In the genomic region with DNA sequence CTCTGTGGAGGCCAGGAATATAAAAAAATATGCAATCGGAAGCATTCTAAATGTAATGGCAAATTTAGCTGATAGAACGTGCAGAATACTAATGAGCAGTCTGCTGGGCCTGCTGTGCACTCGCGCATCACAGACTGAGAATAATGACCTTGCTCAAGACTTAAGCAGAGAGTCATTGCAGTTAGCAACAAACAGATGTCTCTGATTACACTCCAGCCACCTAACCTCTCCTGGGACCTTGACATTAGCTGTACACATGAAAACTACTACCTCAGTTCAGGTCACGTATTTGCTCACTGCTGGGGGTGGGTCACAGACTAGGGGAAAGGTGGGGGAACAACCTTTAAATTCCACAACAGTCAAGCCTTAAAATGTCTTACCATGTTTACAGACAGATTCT, we compare ENCODE assay signal across 21 cellular contexts.
DNase-seq lines count a peak whose midpoint lies in the region; ATAC-seq lines count a peak whose summit lies in the region.
"Had no signal": no experiment of that assay in that cellular context is flagged by ENCODE, and none has a peak within 500 bp of the region (broad histone marks: within the 10 kb centered on the region; RNA-seq: fewer than 3 reads in every experiment).

No MANE protein-coding gene starts in this region.

- H2BK5ac ChIP-seq in mesenchymal stem cell (ENCODE audit: low read depth, low read length, poor library complexity, severe bottlenecking): no peak overlapping the region

- H3K18ac ChIP-seq in mesenchymal stem cell (ENCODE audit: low read depth in 1 of 2, low read length in 2 of 2): no peak overlapping the region

- no peak overlapping the region for H3K14ac ChIP-seq in mesenchymal stem cell (ENCODE audit: low read length in 2 of 2)

- H3K27me3 ChIP-seq in mesenchymal stem cell (ENCODE audit: control insufficient read depth in 1 of 2, insufficient read depth in 1 of 2, low read length in 2 of 2): peaks cover 0 to 7% of the 10 kb centered on the region in 2 experiments
- H3K27me3 ChIP-seq: ascending aorta had no signal

- no peak overlapping the region for H3K23ac ChIP-seq in mesenchymal stem cell (ENCODE audit: low read length in 2 of 2)

- H2AFZ ChIP-seq in mesenchymal stem cell (ENCODE audit: low read depth, low read length): no peak overlapping the region

- H3K27ac ChIP-seq in mesenchymal stem cell (ENCODE audit: low read length, poor library complexity, severe bottlenecking) (no peak overlapping the region), caudate nucleus (ENCODE audit: low read depth, low read length) (no peak overlapping the region)
- H3K27ac ChIP-seq: ascending aorta, coronary artery, epithelial cell of prostate, VCaP had no signal

- H3K4me2 ChIP-seq in mesenchymal stem cell (ENCODE audit: low read length, poor library complexity, severe bottlenecking): no peak overlapping the region

- WGBS in mesenchymal stem cell: 80% methylated on average over 4 of the region's 5 CpGs

- no peaks in the 10 kb centered on the region for H3K9me3 ChIP-seq in mesenchymal stem cell (ENCODE audit: control insufficient read depth, low read length)
- H3K9me3 ChIP-seq: ascending aorta, mucosa of descending colon had no signal

- H3K36me3 ChIP-seq in mesenchymal stem cell (ENCODE audit: control insufficient read depth in 1 of 2, insufficient read depth in 2 of 2, low read depth in 1 of 2, low read length in 2 of 2): no peaks in the 10 kb centered on the region
- H3K36me3 ChIP-seq: ascending aorta had no signal

- H4K8ac ChIP-seq in mesenchymal stem cell (ENCODE audit: low read length): peak overlapping the region; percentile 66

- H4K91ac ChIP-seq in mesenchymal stem cell (ENCODE audit: low read length): no peak overlapping the region

- no peak overlapping the region for H3K9ac ChIP-seq in mesenchymal stem cell (ENCODE audit: low read length)

- DNase-seq in EH (ENCODE audit: low read depth) (peak; percentile 27), NCI-H1694 treated with DMSO at 0.1 percent for 48 hours (lab: John Stamatoyannopoulos, UW) (peak; percentile 86), NCI-H82 (lab: John Stamatoyannopoulos, UW) (peak; percentile 77), mesenchymal stem cell (peak; percentile 38), caudate nucleus (lab: John Stamatoyannopoulos, UW) (no peak)
- DNase-seq in stimulated activated CD4-positive, alpha-beta T cell treated with anti-CD3 and anti-CD28 coated beads, Interleukin-15, amount 100 ng/mL, for 24 hours: no peak
- DNase-seq: activated effector memory CD4-positive, alpha-beta T cell treated with anti-CD3 and anti-CD28 coated beads, Interleukin-2, amount 50 U/mL, for 16 hours; DND-41; HCEC 1CT; kidney glomerular epithelial cell; mucosa of descending colon; NCI-H1092 treated with DMSO at 0.1 percent for 48 hours; OCI-M1; small intestine; SW 1271 had no signal

- H2BK120ac ChIP-seq in mesenchymal stem cell (ENCODE audit: low read depth, low read length): no peak overlapping the region

- no peak overlapping the region for H2BK12ac ChIP-seq in mesenchymal stem cell (ENCODE audit: low read length in 2 of 2)

- no peak overlapping the region for H2BK15ac ChIP-seq in mesenchymal stem cell (ENCODE audit: low read depth, poor library complexity, severe bottlenecking)

- H3K4ac ChIP-seq in mesenchymal stem cell (ENCODE audit: low read depth in 1 of 2, low read length in 2 of 2): no peak overlapping the region

- no peak overlapping the region for H2AK5ac ChIP-seq in mesenchymal stem cell (ENCODE audit: low read length, severe bottlenecking)

- no peaks in the 10 kb centered on the region for H3K79me1 ChIP-seq in mesenchymal stem cell (replicated peaks; ENCODE audit: low read length, poor library complexity, severe bottlenecking)

- ATAC-seq in HG02852 (IDR thresholded peaks at IDR 0.05; ENCODE audit: unreplicated experiment): no peak
- ATAC-seq in GM21619 (IDR thresholded peaks at IDR 0.05; ENCODE audit: unreplicated experiment): no peak
- ATAC-seq: mucosa of descending colon had no signal

- H3K4me3 ChIP-seq in mesenchymal stem cell (ENCODE audit: insufficient read depth in 1 of 2, low read depth in 1 of 2, low read length in 2 of 2): no peak overlapping the region
- H3K4me3 ChIP-seq: ascending aorta, coronary artery, mucosa of descending colon had no signal

- peaks cover 3% of the 10 kb centered on the region for H3K4me1 ChIP-seq in mesenchymal stem cell (ENCODE audit: control insufficient read depth, insufficient read depth, low read depth, low read length)
- H3K4me1 ChIP-seq: ascending aorta had no signal

Comparison
In these comparisons a context has a peak if more than half of its experiments do, and no peak if none do; other contexts are left out.
1. DNase-seq: peak in EH (single experiment), NCI-H1694 treated with DMSO at 0.1 percent for 48 hours (single experiment), NCI-H82 (single experiment) and mesenchymal stem cell (single experiment); none in caudate nucleus (0 of 61) and stimulated activated CD4-positive, alpha-beta T cell treated with anti-CD3 and anti-CD28 coated beads, Interleukin-15, amount 100 ng/mL, for 24 hours (single experiment).